In genomic region chr5:151811593-151812321, GRCh38 we compare ENCODE assay signal across 16 cellular contexts. TPM values are rescaled to one million over a fixed set of nuclear protein-coding genes. Genes with fewer than 3 reads are reported as not detected.
DNase-seq lines count a peak whose midpoint lies in the region; ATAC-seq and TF ChIP-seq lines count a peak whose summit lies in the region.
"Had no signal": no experiment of that assay in that cellular context is flagged by ENCODE, and none has a peak within 500 bp of the region (broad histone marks: within the 10 kb centered on the region; RNA-seq: fewer than 3 reads in every experiment).

No MANE protein-coding gene starts in this region.

- CTCF ChIA-PET in GM10248 (lab: Yijun Ruan, JAX), result interaction anchor here (1.2 to 5.9 kb wide), 2 partner anchors 14 to 62 kb away, joined by 3 to 31 read pairs; no protein-coding TSS in a partner anchor

- TF ChIP-seq CTCF in fibroblast of mammary gland (conservative IDR thresholded peaks at IDR 0.05; ENCODE audit: control insufficient read depth, insufficient read depth, low read depth, low read length), result no peak
- no peak for TF ChIP-seq CTCF in GM10248 (IDR thresholded peaks at IDR 0.05; ENCODE audit: control extremely low read depth, extremely low read depth, low read depth, missing control alignments)

- DNase-seq in EH (ENCODE audit: low read depth), result peak; percentile 65
- peak; percentile 55 for DNase-seq in RPMI7951 (ENCODE audit: low read depth)
- peak; percentile 82 for DNase-seq in fibroblast of mammary gland (ENCODE audit: low read depth)
- DNase-seq in pons (ENCODE audit: low spot score), result peak; percentile 20
- no peak for DNase-seq in GM10248 (ENCODE audit: extremely low spot score)
- DNase-seq in HK-2 (ENCODE audit: unreplicated experiment), result no peak
- no peak for DNase-seq in stimulated activated naive CD8-positive, alpha-beta T cell treated with anti-CD3 and anti-CD28 coated beads, Interleukin-15, amount 100 ng/mL, for 72 hours
- DNase-seq: effector CD8-positive, alpha-beta T cell; H9; mesendoderm; NCI-H1436; NCI-H524 treated with DMSO at 0.1 percent for 48 hours; stimulated activated CD4-positive, alpha-beta T cell treated with anti-CD3 and anti-CD28 coated beads, Interleukin-4, amount 100 ng/mL, for 4 hours; stimulated activated naive CD8-positive, alpha-beta T cell treated with anti-CD3 and anti-CD28 coated beads, Interleukin-15, Interleukin-2, amounts not matched to agents 100 U/mL and 50 U/mL, for 24 hours had no signal

- POLR2A ChIA-PET in GM10248 (lab: Yijun Ruan, JAX), result no interaction called here

- H3K9me3 Mint-ChIP-seq in stimulated activated naive CD8-positive, alpha-beta T cell treated with anti-CD3 and anti-CD28 coated beads, Interleukin-15, amount 100 ng/mL, for 72 hours, result peaks cover 12 to 13% of the 10 kb centered on the region in 2 donors
- H3K9me3 Mint-ChIP-seq: H9 had no signal

- ATAC-seq in HG02852 (IDR thresholded peaks at IDR 0.05; ENCODE audit: unreplicated experiment), result no peak
- no peak for ATAC-seq in stimulated activated naive CD8-positive, alpha-beta T cell treated with anti-CD3 and anti-CD28 coated beads, Interleukin-15, amount 100 ng/mL, for 72 hours
- ATAC-seq: stimulated activated naive CD8-positive, alpha-beta T cell treated with anti-CD3 and anti-CD28 coated beads, Interleukin-15, Interleukin-2, amounts not matched to agents 100 U/mL and 50 U/mL, for 24 hours had no signal

- no peak overlapping the region for H3K4me3 Mint-ChIP-seq in stimulated activated naive CD8-positive, alpha-beta T cell treated with anti-CD3 and anti-CD28 coated beads, Interleukin-15, amount 100 ng/mL, for 72 hours
- H3K4me3 Mint-ChIP-seq: H9 had no signal

- H3K4me3 ChIP-seq in fibroblast of mammary gland (ENCODE audit: control insufficient read depth, low read depth, low read length), result no peak overlapping the region

- peaks cover 23% of the 10 kb centered on the region for H3K4me1 Mint-ChIP-seq in stimulated activated naive CD8-positive, alpha-beta T cell treated with anti-CD3 and anti-CD28 coated beads, Interleukin-15, amount 100 ng/mL, for 72 hours

- no peaks in the 10 kb centered on the region for H3K27me3 Mint-ChIP-seq in stimulated activated naive CD8-positive, alpha-beta T cell treated with anti-CD3 and anti-CD28 coated beads, Interleukin-15, amount 100 ng/mL, for 72 hours
- H3K27me3 Mint-ChIP-seq: progenitor cell of endocrine pancreas had no signal

- H3K27ac Mint-ChIP-seq in stimulated activated naive CD8-positive, alpha-beta T cell treated with anti-CD3 and anti-CD28 coated beads, Interleukin-15, amount 100 ng/mL, for 72 hours, result no peak overlapping the region
- H3K27ac Mint-ChIP-seq: progenitor cell of endocrine pancreas had no signal

RNA-seq across cellular contexts. Expression of gene G3BP1, which starts 40.0 kb away (rescaled TPM):
- 122 and 129 TPM in 2 replicates for total RNA-seq in RPMI7951 (2014; rRNA removed; shearing (Covaris generic))

RNA-seq across cellular contexts. Expression of gene ATOX1, which starts 53.3 kb away (rescaled TPM):
- total RNA-seq in RPMI7951 (2014; rRNA removed; shearing (Covaris generic)), result 156 and 161 TPM in 2 replicates

Comparison
In these comparisons a context has a peak if more than half of its experiments do, and no peak if none do; other contexts are left out.
1. DNase-seq: peak in EH (single experiment), RPMI7951 (single experiment), fibroblast of mammary gland (single experiment) and pons (single experiment); none in GM10248 (single experiment), HK-2 (single experiment) and stimulated activated naive CD8-positive, alpha-beta T cell treated with anti-CD3 and anti-CD28 coated beads, Interleukin-15, amount 100 ng/mL, for 72 hours (0 of 2).